8 cellular contexts compared by ENCODE assay signal in the genomic region with DNA sequence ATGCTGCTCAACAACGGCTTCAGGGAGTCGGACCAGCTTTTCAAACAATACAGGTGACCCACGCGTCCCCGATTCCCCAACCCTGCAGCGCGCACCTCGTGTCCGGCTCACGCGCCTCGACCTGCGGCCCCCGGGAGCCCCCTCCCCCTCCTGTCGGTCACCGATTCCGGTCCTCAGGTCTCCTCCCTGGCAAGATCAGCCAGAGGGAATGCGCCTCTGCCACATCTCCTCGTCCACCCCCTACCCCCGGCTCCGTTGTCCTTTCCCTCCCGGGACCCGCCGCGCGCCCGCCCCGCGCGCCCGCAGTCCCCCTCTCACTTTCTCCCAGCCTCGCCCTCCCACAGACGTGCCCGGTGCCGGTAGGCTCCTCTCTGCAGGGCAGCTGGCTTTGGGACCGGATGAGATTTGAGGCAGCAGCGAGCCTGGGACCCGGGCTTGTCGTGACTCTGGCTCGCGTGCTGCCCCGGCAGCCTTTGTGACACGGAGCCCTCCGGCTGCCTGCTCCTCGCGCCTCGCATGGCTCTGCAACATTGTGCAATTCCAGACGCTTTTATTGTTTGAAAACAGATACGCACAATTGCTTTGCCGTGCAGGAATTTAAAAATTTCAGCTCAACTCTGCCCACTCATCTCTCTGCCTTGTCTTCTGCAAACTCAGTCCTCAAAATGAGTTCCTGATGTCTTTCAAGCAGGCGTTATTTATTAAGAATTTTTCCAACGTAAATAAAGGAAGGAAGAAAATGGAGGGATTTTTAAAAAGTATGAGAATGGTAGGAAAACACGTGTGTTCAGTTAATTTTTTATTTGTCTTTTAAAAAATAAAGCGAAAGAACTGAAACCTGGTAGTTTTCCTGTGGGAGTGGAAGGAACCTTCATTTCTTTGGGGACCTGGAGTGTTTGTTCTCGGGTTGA. TPM values are rescaled to one million over a fixed set of nuclear protein-coding genes. Genes with fewer than 3 reads are reported as not detected.
DNase-seq lines count a peak whose midpoint lies in the region; ATAC-seq and TF ChIP-seq lines count a peak whose summit lies in the region.

No MANE protein-coding gene starts in this region.

- TF ChIP-seq CTCF in Calu3 (IDR thresholded peaks at IDR 0.05; ENCODE audit: unreplicated experiment) (no peak), MCF 10A (IDR thresholded peaks at IDR 0.05; ENCODE audit: unreplicated experiment) (no peak)

- no TSS peak for BruUV-seq in Calu3 (replicated peaks; lab: Mats Ljungman, UMichigan)
- no TSS peak for BruUV-seq in MCF 10A (replicated peaks; lab: Mats Ljungman, UMichigan)

- H3K27me3 Mint-ChIP-seq in Calu3 (ENCODE audit: unreplicated experiment) = peaks cover 8% of the 10 kb centered on the region
- H3K27me3 Mint-ChIP-seq in MCF 10A (ENCODE audit: insufficient read depth, unreplicated experiment) = no peaks in the 10 kb centered on the region

- peaks cover 26% of the 10 kb centered on the region for H3K36me3 Mint-ChIP-seq in Calu3 (ENCODE audit: insufficient read depth, unreplicated experiment)
- peaks cover 6% of the 10 kb centered on the region for H3K36me3 Mint-ChIP-seq in MCF 10A (ENCODE audit: insufficient read depth, unreplicated experiment)

- peak; percentile 35 for DNase-seq in Calu3
- DNase-seq in T-helper 22 cell (ENCODE audit: low read depth) = peak; percentile 25
- peak; percentile 63 for DNase-seq in MCF 10A (ENCODE audit: unreplicated experiment)
- peak; percentile 71 for DNase-seq in sciatic nerve (ENCODE audit: low spot score)

- peak overlapping the region; percentile 89 for H3K4me3 Mint-ChIP-seq in Calu3 (ENCODE audit: low read depth, unreplicated experiment)
- peak overlapping the region; percentile 93 for H3K4me3 Mint-ChIP-seq in MCF 10A (ENCODE audit: unreplicated experiment)

- peak; percentile 72 for ATAC-seq in sciatic nerve
- ATAC-seq in GM19452 (IDR thresholded peaks at IDR 0.05; ENCODE audit: unreplicated experiment) = no peak
- no peak for ATAC-seq in GM21619 (IDR thresholded peaks at IDR 0.05; ENCODE audit: unreplicated experiment)

- POLR2A ChIA-PET in MCF 10A (lab: Yijun Ruan, JAX) = interaction anchor here (0.5 to 7.1 kb wide), 18 partner anchors 9 to 383 kb away, joined by 3 to 65 read pairs (median 4); a partner anchor contains a TSS

- CTCF ChIA-PET in Calu3 (lab: Charles Lee) (interaction anchor here (1.8 to 2.2 kb wide), 2 partner anchors 61 to 98 kb away, joined by 5 to 8 read pairs; no protein-coding TSS in a partner anchor), MCF 10A (lab: Yijun Ruan, JAX) (interaction anchor here (0.6 to 3.6 kb wide), 8 partner anchors 12 to 290 kb away, joined by 3 to 15 read pairs (median 4); no protein-coding TSS in a partner anchor)

- no peak for TF ChIP-seq RAD21 in Ishikawa (IDR thresholded peaks at IDR 0.05; ENCODE audit: low read depth)

- no peak for TF ChIP-seq EP300 in Ishikawa (IDR thresholded peaks at IDR 0.05; ENCODE audit: borderline replicate concordance)

- peak overlapping the region; percentile 84 for H3K27ac Mint-ChIP-seq in Calu3 (ENCODE audit: unreplicated experiment)
- no peak overlapping the region for H3K27ac Mint-ChIP-seq in MCF 10A (ENCODE audit: low read depth, unreplicated experiment)

- intact Hi-C loops in Calu3 (cut with micrococcal nuclease; ENCODE audit: unreplicated experiment) = loop anchor here (5.0 kb wide), 1 partner anchor 102 kb away; no protein-coding TSS in a partner anchor
- intact Hi-C loops in MCF 10A (cut with micrococcal nuclease) = loop anchor here (1.0 to 5.0 kb wide), 3 partner anchors 16 to 102 kb away; no protein-coding TSS in a partner anchor
- intact Hi-C loops in sciatic nerve (cut with DNase I) = no loop called here

- H3K9me3 Mint-ChIP-seq in Calu3 (ENCODE audit: low read depth, unreplicated experiment) (no peaks in the 10 kb centered on the region), MCF 10A (ENCODE audit: unreplicated experiment) (no peaks in the 10 kb centered on the region)

- H3K4me3 ChIP-seq in iPS-11a (ENCODE audit: low read depth, low read length) = peak overlapping the region; percentile 82

- H3K4me1 Mint-ChIP-seq in Calu3 (ENCODE audit: low read depth, unreplicated experiment) (peaks cover 24% of the 10 kb centered on the region), MCF 10A (ENCODE audit: insufficient read depth, unreplicated experiment) (peaks cover 23% of the 10 kb centered on the region)

TF ChIP-seq in Ishikawa, 13 proteins besides CTCF, POLR2A, EP300 and RAD21:
- TF ChIP-seq TAF1 (IDR thresholded peaks at IDR 0.05; ENCODE audit: low read depth) (no peak), TEAD4 (IDR thresholded peaks at IDR 0.05) (peak; percentile 5; the same call in 1 of the 2 replicates), CREB1 (IDR thresholded peaks at IDR 0.05; ENCODE audit: low read depth) (no peak), TCF12 (IDR thresholded peaks at IDR 0.05; ENCODE audit: low read depth) (no peak), CEBPB (IDR thresholded peaks at IDR 0.05) (peak; percentile 97), ZBTB7A (IDR thresholded peaks at IDR 0.05; ENCODE audit: low read depth) (no peak), YY1 (IDR thresholded peaks at IDR 0.05; ENCODE audit: low read depth) (0 out of 2 replicates have a peak, but pooled peaks have one; percentile 33)
- TF ChIP-seq, protein P1, sequence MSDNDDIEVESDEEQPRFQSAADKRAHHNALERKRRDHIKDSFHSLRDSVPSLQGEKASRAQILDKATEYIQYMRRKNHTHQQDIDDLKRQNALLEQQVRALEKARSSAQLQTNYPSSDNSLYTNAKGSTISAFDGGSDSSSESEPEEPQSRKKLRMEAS (IDR thresholded peaks at IDR 0.05) = peak; percentile 91
- TF ChIP-seq, protein P2, sequence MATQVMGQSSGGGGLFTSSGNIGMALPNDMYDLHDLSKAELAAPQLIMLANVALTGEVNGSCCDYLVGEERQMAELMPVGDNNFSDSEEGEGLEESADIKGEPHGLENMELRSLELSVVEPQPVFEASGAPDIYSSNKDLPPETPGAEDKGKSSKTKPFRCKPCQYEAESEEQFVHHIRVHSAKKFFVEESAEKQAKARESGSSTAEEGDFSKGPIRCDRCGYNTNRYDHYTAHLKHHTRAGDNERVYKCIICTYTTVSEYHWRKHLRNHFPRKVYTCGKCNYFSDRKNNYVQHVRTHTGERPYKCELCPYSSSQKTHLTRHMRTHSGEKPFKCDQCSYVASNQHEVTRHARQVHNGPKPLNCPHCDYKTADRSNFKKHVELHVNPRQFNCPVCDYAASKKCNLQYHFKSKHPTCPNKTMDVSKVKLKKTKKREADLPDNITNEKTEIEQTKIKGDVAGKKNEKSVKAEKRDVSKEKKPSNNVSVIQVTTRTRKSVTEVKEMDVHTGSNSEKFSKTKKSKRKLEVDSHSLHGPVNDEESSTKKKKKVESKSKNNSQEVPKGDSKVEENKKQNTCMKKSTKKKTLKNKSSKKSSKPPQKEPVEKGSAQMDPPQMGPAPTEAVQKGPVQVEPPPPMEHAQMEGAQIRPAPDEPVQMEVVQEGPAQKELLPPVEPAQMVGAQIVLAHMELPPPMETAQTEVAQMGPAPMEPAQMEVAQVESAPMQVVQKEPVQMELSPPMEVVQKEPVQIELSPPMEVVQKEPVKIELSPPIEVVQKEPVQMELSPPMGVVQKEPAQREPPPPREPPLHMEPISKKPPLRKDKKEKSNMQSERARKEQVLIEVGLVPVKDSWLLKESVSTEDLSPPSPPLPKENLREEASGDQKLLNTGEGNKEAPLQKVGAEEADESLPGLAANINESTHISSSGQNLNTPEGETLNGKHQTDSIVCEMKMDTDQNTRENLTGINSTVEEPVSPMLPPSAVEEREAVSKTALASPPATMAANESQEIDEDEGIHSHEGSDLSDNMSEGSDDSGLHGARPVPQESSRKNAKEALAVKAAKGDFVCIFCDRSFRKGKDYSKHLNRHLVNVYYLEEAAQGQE (IDR thresholded peaks at IDR 0.05; ENCODE audit: low read depth) = no peak

RNA-seq across cellular contexts. Expression of a gene that starts 0.7 kb away (rescaled TPM):
- total RNA-seq in Calu3 (2022) = 21.7 and 26.8 TPM in 2 replicates
- total RNA-seq in MCF 10A (2022) = 11.4 and 12.9 TPM in 2 replicates
- total RNA-seq in sciatic nerve = 20.6 TPM
